ENCODE assay signal across 10 cellular contexts in genomic region chrX:13064599-13065143, GRCh38. TPM values are rescaled to one million over a fixed set of nuclear protein-coding genes. Genes with fewer than 3 reads are reported as not detected.
DNase-seq lines count a peak whose midpoint lies in the region.
"Had no signal": no experiment of that assay in that cellular context is flagged by ENCODE, and none has a peak within 500 bp of the region (broad histone marks: within the 10 kb centered on the region; RNA-seq: fewer than 3 reads in every experiment).

No MANE protein-coding gene starts in this region.

- DNase-seq in GM04504 (ENCODE audit: low read depth) (peak; percentile 82), RPMI7951 (ENCODE audit: low read depth) (peak; percentile 81), fibroblast of the conjunctiva (ENCODE audit: low read depth) (peak; percentile 85), skeletal muscle cell (ENCODE audit: low read depth) (peak; percentile 87), activated gamma-delta T cell treated with Interleukin-2 at 50 U/mL for 16 hours (no peak), HuH-7 (ENCODE audit: low spot score) (no peak), NCI-H1436 treated with DMSO at 0.1 percent for 48 hours (lab: John Stamatoyannopoulos, UW) (no peak)
- DNase-seq: activated gamma-delta T cell had no signal

- no peak overlapping the region for H3K4me3 ChIP-seq in skeletal muscle cell (ENCODE audit: low read depth, low read length)
- H3K4me3 ChIP-seq: neural progenitor cell, thoracic aorta had no signal

RNA-seq across cellular contexts. Expression of gene FAM9C, which starts 20.3 kb away (rescaled TPM):
- under 0.01 TPM in 1 of 2 replicates, not detected in the other for total RNA-seq in RPMI7951 (2014; rRNA removed; shearing (Covaris generic))
- total RNA-seq: thoracic aorta had no signal

Comparison
In these comparisons a context has a peak if more than half of its experiments do, and no peak if none do; other contexts are left out.
1. DNase-seq: peak in GM04504 (single experiment), RPMI7951 (single experiment), fibroblast of the conjunctiva (single experiment) and skeletal muscle cell (single experiment); none in activated gamma-delta T cell treated with Interleukin-2 at 50 U/mL for 16 hours (single experiment), HuH-7 (single experiment) and NCI-H1436 treated with DMSO at 0.1 percent for 48 hours (single experiment).